In the genomic region with DNA sequence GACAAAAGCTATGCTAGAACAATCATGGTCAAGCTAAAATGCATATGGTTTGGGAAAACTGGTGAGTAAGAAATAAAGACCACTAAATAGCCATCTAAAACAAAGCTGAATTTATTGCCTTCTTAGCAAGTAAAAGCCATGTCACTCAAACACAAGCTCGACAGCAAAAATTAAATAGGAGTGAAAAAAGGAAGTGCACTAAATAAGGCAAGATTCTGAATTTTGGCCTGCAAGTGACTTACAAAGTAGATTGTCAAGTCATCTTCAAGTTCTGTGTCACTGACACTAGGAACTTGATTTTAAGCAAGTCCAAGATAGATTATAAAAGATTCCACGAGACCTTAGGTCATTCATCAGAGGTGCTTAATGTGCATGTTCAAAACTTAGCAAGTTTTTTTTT, we compare ENCODE assay signal across 1 cellular context.
TF ChIP-seq lines count a peak whose summit lies in the region.

No MANE protein-coding gene starts in this region.

TF ChIP-seq in GM12878, 131 proteins besides CTCF, POLR2A, EP300 and RAD21 (continued from another document):
- TF ChIP-seq, protein P1, sequence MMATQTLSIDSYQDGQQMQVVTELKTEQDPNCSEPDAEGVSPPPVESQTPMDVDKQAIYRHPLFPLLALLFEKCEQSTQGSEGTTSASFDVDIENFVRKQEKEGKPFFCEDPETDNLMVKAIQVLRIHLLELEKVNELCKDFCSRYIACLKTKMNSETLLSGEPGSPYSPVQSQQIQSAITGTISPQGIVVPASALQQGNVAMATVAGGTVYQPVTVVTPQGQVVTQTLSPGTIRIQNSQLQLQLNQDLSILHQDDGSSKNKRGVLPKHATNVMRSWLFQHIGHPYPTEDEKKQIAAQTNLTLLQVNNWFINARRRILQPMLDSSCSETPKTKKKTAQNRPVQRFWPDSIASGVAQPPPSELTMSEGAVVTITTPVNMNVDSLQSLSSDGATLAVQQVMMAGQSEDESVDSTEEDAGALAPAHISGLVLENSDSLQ (IDR thresholded peaks at IDR 0.05) = peak; percentile 37; the same call in 1 of the 2 replicates
- TF ChIP-seq CBFB (IDR thresholded peaks at IDR 0.05; ENCODE audit: low read depth) (no peak), SPI1 (IDR thresholded peaks at IDR 0.05; ENCODE audit: borderline replicate concordance, insufficient read depth, low read depth, low read length) (peak; percentile 46; the same call in 1 of the 2 replicates), STAT1 (conservative IDR thresholded peaks at IDR 0.05) (no peak), ETV6 (conservative IDR thresholded peaks at IDR 0.05 in 1 of 2, IDR thresholded peaks at IDR 0.05 in 1 of 2; ENCODE audit: borderline replicate concordance in 1 of 2, low read depth in 1 of 2) (no peak), CBX5 (IDR thresholded peaks at IDR 0.05; ENCODE audit: low read depth) (no peak)
- TF ChIP-seq, protein P2, sequence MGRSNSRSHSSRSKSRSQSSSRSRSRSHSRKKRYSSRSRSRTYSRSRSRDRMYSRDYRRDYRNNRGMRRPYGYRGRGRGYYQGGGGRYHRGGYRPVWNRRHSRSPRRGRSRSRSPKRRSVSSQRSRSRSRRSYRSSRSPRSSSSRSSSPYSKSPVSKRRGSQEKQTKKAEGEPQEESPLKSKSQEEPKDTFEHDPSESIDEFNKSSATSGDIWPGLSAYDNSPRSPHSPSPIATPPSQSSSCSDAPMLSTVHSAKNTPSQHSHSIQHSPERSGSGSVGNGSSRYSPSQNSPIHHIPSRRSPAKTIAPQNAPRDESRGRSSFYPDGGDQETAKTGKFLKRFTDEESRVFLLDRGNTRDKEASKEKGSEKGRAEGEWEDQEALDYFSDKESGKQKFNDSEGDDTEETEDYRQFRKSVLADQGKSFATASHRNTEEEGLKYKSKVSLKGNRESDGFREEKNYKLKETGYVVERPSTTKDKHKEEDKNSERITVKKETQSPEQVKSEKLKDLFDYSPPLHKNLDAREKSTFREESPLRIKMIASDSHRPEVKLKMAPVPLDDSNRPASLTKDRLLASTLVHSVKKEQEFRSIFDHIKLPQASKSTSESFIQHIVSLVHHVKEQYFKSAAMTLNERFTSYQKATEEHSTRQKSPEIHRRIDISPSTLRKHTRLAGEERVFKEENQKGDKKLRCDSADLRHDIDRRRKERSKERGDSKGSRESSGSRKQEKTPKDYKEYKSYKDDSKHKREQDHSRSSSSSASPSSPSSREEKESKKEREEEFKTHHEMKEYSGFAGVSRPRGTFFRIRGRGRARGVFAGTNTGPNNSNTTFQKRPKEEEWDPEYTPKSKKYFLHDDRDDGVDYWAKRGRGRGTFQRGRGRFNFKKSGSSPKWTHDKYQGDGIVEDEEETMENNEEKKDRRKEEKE (IDR thresholded peaks at IDR 0.05) = no peak
TF ChIP-seq in GM12878: peak in this region for 2.
